In genomic region chr17:35087731-35088646, GRCh38 we compare ENCODE assay signal across 8 cellular contexts.
A peak's percentile ranks its signal among the peaks of the same experiment; 100 is the strongest.
DNase-seq lines count a peak whose midpoint lies in the region; ATAC-seq and TF ChIP-seq lines count a peak whose summit lies in the region.

No MANE protein-coding gene starts in this region.

- peak; percentile 3 for ATAC-seq in HG03135 (IDR thresholded peaks at IDR 0.05; ENCODE audit: unreplicated experiment)

- H3K9me3 ChIP-seq in iPS-18a (ENCODE audit: control insufficient read depth, low read depth, low read length) = no peaks in the 10 kb centered on the region

- peaks cover 31% of the 10 kb centered on the region for H3K4me1 ChIP-seq in iPS-18a (ENCODE audit: control insufficient read depth, low read depth, low read length)

- peak overlapping the region; percentile 57 for H3K9ac ChIP-seq in iPS-18a (ENCODE audit: low read length)

- H3K27ac ChIP-seq in iPS-18a (ENCODE audit: low read length) = no peak overlapping the region

- in situ Hi-C loops in T47D (cut with HindIII; ENCODE audit: low pct_unique_long_range_greater_than_20kb, low sequenced_read_pairs) = no loop called here

- H3K4me3 ChIP-seq in iPS-18a (ENCODE audit: low read length) (peak overlapping the region; percentile 82), retinal pigment epithelial cell (ENCODE audit: low read length) (peak overlapping the region; percentile 93)

- no peaks in the 10 kb centered on the region for H3K36me3 ChIP-seq in iPS-18a (ENCODE audit: control insufficient read depth, low read depth, low read length)

- peaks cover 11% of the 10 kb centered on the region for H3K27me3 ChIP-seq in iPS-18a (ENCODE audit: control insufficient read depth, insufficient read depth, low read length)

- DNase-seq in NK-92 treated with Interleukin-12 subunit alpha and Interleukin-12 subunit beta, amount 100 ng/mL, for 24 hours (lab: John Stamatoyannopoulos, UW) = peak; percentile 60
- DNase-seq in NK-92 (lab: John Stamatoyannopoulos, UW; ENCODE audit: unreplicated experiment) = no peak
- DNase-seq in SKM-1 treated with dmso at 0.1 percent for 144 hours (lab: John Stamatoyannopoulos, UW; ENCODE audit: unreplicated experiment) = peak; percentile 50
- peak; percentile 20 to 70 for DNase-seq in T47D (ENCODE audit: low read depth in 1 of 2, low spot score in 1 of 2)
- DNase-seq in retinal pigment epithelial cell (ENCODE audit: low read depth) = no peak
- DNase-seq in COR-L47 (lab: John Stamatoyannopoulos, UW) = no peak

- TF ChIP-seq CTCF in retinal pigment epithelial cell (conservative IDR thresholded peaks at IDR 0.05; ENCODE audit: low read depth, low read length) = no peak

Comparison
In these comparisons a context has a peak if more than half of its experiments do, and no peak if none do; other contexts are left out.
1. DNase-seq: peak in NK-92 treated with Interleukin-12 subunit alpha and Interleukin-12 subunit beta, amount 100 ng/mL, for 24 hours (single experiment), SKM-1 treated with dmso at 0.1 percent for 144 hours (single experiment) and T47D (2 of 2); none in NK-92 (single experiment), retinal pigment epithelial cell (single experiment) and COR-L47 (single experiment).